In the genomic region with DNA sequence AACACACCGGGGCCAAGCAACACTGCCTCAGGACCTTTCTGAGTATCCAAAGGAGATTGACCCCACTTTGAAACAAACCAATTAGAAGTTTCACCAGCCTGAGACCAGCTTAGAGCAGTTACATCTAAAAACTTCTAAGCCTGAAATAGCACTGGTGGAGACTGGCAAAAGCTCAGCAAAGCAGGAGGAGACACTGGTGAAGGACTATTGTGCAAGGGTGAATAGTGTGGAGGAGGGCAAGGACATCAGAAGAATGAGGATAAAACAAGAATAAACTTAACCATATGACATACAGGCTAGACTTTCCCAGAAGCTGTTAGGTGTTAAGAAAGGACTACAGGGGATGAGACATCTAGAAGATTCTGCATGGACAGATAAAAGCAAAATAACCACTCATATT, we compare ENCODE assay signal across 17 cellular contexts.
DNase-seq lines count a peak whose midpoint lies in the region; ATAC-seq, FAIRE-seq and TF ChIP-seq lines count a peak whose summit lies in the region.
"Had no signal": no experiment of that assay in that cellular context is flagged by ENCODE, and none has a peak within 500 bp of the region (broad histone marks: within the 10 kb centered on the region; RNA-seq: fewer than 3 reads in every experiment).

No MANE protein-coding gene starts in this region.

- H3K4me3 ChIP-seq in KMS-11 (IDR thresholded peaks at IDR 0.05; ENCODE audit: insufficient read depth, low read depth, low read length) (no peak overlapping the region), choroid plexus epithelial cell (ENCODE audit: low read depth, low read length) (no peak overlapping the region), breast epithelium (no peak overlapping the region), HepG2 (replicated peaks in 1 of 3; ENCODE audit: insufficient read depth in 1 of 3, low read depth in 2 of 3, low read length in 3 of 3) (no peak overlapping the region)
- H3K4me3 ChIP-seq: HAP-1 had no signal

- no peak for TF ChIP-seq RAD21 in HepG2 (CRISPR knock-in tag; IDR thresholded peaks at IDR 0.05)

- ATAC-seq in memory B cell (ENCODE audit: low read depth) = no peak
- ATAC-seq in HepG2 = no peak

- DNase-seq in AML-193 (lab: John Stamatoyannopoulos, UW) (peak; percentile 21 to 22), choroid plexus epithelial cell (ENCODE audit: low read depth) (peak; percentile 54), memory B cell (ENCODE audit: low spot score in 2 of 2) (no peak), inferior parietal cortex (ENCODE audit: extremely low spot score) (no peak), frontal cortex (ENCODE audit: low spot score in 2 of 2) (no peak), breast epithelium (ENCODE audit: low spot score in 2 of 2) (no peak), HepG2 (ENCODE audit: low spot score) (no peak)
- DNase-seq: NCI-H2081 treated with DMSO at 0.1 percent for 48 hours; NCI-H526 treated with DMSO at 0.1 percent for 48 hours; stimulated activated CD4-positive, alpha-beta T cell treated with anti-CD3 and anti-CD28 coated beads, Interleukin-2, amount 100 ng/mL, for 24 hours; SW 1271 had no signal

- intact Hi-C loops in breast epithelium (cut with DNase I; ENCODE audit: low total_unique reads) = no loop called here
- intact Hi-C loops in HepG2 (cut with micrococcal nuclease; ENCODE audit: unreplicated experiment) = no loop called here

- no peaks in the 10 kb centered on the region for H3K27me3 ChIP-seq in KMS-11 (ENCODE audit: insufficient read depth, low read depth)
- no peaks in the 10 kb centered on the region for H3K27me3 ChIP-seq in breast epithelium
- no peaks in the 10 kb centered on the region for H3K27me3 ChIP-seq in HepG2 (ENCODE audit: control insufficient read depth in 1 of 2, insufficient read depth in 2 of 2, low read length in 2 of 2)

- TF ChIP-seq EP300 in HepG2 (IDR thresholded peaks at IDR 0.05; ENCODE audit: low read depth in 2 of 2, low read length in 2 of 2) (no peak), HepG2 (CRISPR knock-in tag; IDR thresholded peaks at IDR 0.05; ENCODE audit: borderline replicate concordance) (no peak)

- CTCF ChIA-PET in HepG2 (lab: Yijun Ruan, JAX; ENCODE audit: low intra/inter-chr PET ratio, low total read pairs) = no interaction called here

- H2AFZ ChIP-seq in KMS-11 (ENCODE audit: low read depth) (no peak overlapping the region), HepG2 (ENCODE audit: low read length) (no peak overlapping the region)

- H3K27me3 Mint-ChIP-seq in memory B cell = no peaks in the 10 kb centered on the region

- H3K4me1 ChIP-seq in KMS-11 (ENCODE audit: low read depth, poor library complexity, severe bottlenecking) (peaks cover 41% of the 10 kb centered on the region), breast epithelium (no peaks in the 10 kb centered on the region), HepG2 (ENCODE audit: insufficient read depth, low read length) (peaks cover 6% of the 10 kb centered on the region; the same call in 1 of the 2 replicates)
- H3K4me1 ChIP-seq: HAP-1 had no signal

- no TSS peak for BruUV-seq in HepG2 (replicated peaks; lab: Mats Ljungman, UMichigan)

- no peaks in the 10 kb centered on the region for H3K9me3 ChIP-seq in breast epithelium
- H3K9me3 ChIP-seq in HepG2 (ENCODE audit: low read length) = no peaks in the 10 kb centered on the region
- H3K9me3 ChIP-seq: HAP-1 had no signal

- POLR2A ChIA-PET in HepG2 (lab: Yijun Ruan, JAX) = no interaction called here

- H3K9ac ChIP-seq in KMS-11 (no peak overlapping the region), HepG2 (ENCODE audit: insufficient read depth, low read depth, low read length) (no peak overlapping the region)

- peaks cover 46% of the 10 kb centered on the region for H3K36me3 Mint-ChIP-seq in memory B cell

- no peak for TF ChIP-seq CTCF in KMS-11 (conservative IDR thresholded peaks at IDR 0.05; ENCODE audit: low read depth, low read length)
- no peak for TF ChIP-seq CTCF in choroid plexus epithelial cell (conservative IDR thresholded peaks at IDR 0.05; ENCODE audit: low read depth, low read length)
- no peak for TF ChIP-seq CTCF in breast epithelium (IDR thresholded peaks at IDR 0.05)
- no peak for TF ChIP-seq CTCF in HepG2 (CRISPR knock-in tag; IDR thresholded peaks at IDR 0.05)

- peak overlapping the region; percentile 50 for H3K4me2 ChIP-seq in KMS-11
- H3K4me2 ChIP-seq in HepG2 (ENCODE audit: low read depth, low read length) = no peak overlapping the region

- no peaks in the 10 kb centered on the region for H3K79me2 ChIP-seq in KMS-11 (ENCODE audit: insufficient read depth, low read depth)
- peaks cover 11% of the 10 kb centered on the region for H3K79me2 ChIP-seq in HepG2 (ENCODE audit: insufficient read depth, low read length)

- TF ChIP-seq POLR2A in breast epithelium (IDR thresholded peaks at IDR 0.05) = no peak
- TF ChIP-seq POLR2A in HepG2 (IDR thresholded peaks at IDR 0.05; ENCODE audit: insufficient read depth in 1 of 2, low read depth in 2 of 2, low read length in 2 of 2) = no peak

- in situ Hi-C loops in HepG2 (cut with HindIII; ENCODE audit: extremely low pct_ligation_motif_present, low pct_unique_long_range_greater_than_20kb) = no loop called here

- FAIRE-seq in frontal cortex (lab: Jason Lieb, UNC) (no peak), HepG2 (lab: Jason Lieb, UNC) (no peak)
- FAIRE-seq: endometrium, G401.6, RCC 7860 had no signal

- H3K9me3 Mint-ChIP-seq in memory B cell = no peaks in the 10 kb centered on the region
- H3K9me3 Mint-ChIP-seq: neural crest cell had no signal

- H3K4me3 Mint-ChIP-seq in memory B cell = no peak overlapping the region
- H3K4me3 Mint-ChIP-seq: neural crest cell had no signal

- 100% methylated on average over 1 of the region's 1 CpG for WGBS in HepG2 (ENCODE audit: low lambda C conversion rate)

- 0 out of 2 replicates have a peak overlapping the region, but pooled peaks have one; percentile 8 for H3K27ac ChIP-seq in KMS-11
- H3K27ac ChIP-seq in breast epithelium = no peak overlapping the region
- no peak overlapping the region for H3K27ac ChIP-seq in HepG2 (ENCODE audit: extremely low read length, insufficient read depth, low read length)

- H3K36me3 ChIP-seq in KMS-11 (ENCODE audit: insufficient read depth) = no peaks in the 10 kb centered on the region
- no peaks in the 10 kb centered on the region for H3K36me3 ChIP-seq in breast epithelium
- peaks cover 13 to 41% of the 10 kb centered on the region in 2 experiments for H3K36me3 ChIP-seq in HepG2 (replicated peaks in 1 of 2; ENCODE audit: control insufficient read depth in 1 of 2, insufficient read depth in 2 of 2, low read length in 2 of 2)
- H3K36me3 ChIP-seq: HAP-1 had no signal

- H3K27ac Mint-ChIP-seq in memory B cell = peak overlapping the region; percentile 88

- H4K20me1 ChIP-seq in KMS-11 (ENCODE audit: insufficient read depth) (no peaks in the 10 kb centered on the region), HepG2 (ENCODE audit: insufficient read depth, low read length) (no peaks in the 10 kb centered on the region; the same call in 1 of the 2 replicates)

- H3K4me1 Mint-ChIP-seq in memory B cell = peaks cover 21% of the 10 kb centered on the region

TF ChIP-seq in HepG2, 621 proteins besides CTCF, POLR2A, EP300 and RAD21:
- TF ChIP-seq, protein P1, sequence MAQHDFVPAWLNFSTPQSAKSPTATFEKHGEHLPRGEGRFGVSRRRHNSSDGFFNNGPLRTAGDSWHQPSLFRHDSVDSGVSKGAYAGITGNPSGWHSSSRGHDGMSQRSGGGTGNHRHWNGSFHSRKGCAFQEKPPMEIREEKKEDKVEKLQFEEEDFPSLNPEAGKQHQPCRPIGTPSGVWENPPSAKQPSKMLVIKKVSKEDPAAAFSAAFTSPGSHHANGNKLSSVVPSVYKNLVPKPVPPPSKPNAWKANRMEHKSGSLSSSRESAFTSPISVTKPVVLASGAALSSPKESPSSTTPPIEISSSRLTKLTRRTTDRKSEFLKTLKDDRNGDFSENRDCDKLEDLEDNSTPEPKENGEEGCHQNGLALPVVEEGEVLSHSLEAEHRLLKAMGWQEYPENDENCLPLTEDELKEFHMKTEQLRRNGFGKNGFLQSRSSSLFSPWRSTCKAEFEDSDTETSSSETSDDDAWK (CRISPR knock-in tag; IDR thresholded peaks at IDR 0.05) = no peak
- no peak for TF ChIP-seq RARG (CRISPR knock-in tag; IDR thresholded peaks at IDR 0.05; ENCODE audit: low read depth)
- no peak for TF ChIP-seq TCF7L2 (IDR thresholded peaks at IDR 0.05; ENCODE audit: low read depth, low read length)
- TF ChIP-seq FOXJ3 (CRISPR knock-in tag; IDR thresholded peaks at IDR 0.05; ENCODE audit: borderline replicate concordance) = no peak
- no peak for TF ChIP-seq ZNF496 (CRISPR knock-in tag; IDR thresholded peaks at IDR 0.05; ENCODE audit: insufficient replicate concordance)

Comparison
In these comparisons a context has a peak if more than half of its experiments do, and no peak if none do; other contexts are left out.
1. DNase-seq: peak in AML-193 (2 of 2) and choroid plexus epithelial cell (single experiment); none in memory B cell (0 of 2), inferior parietal cortex (single experiment), frontal cortex (0 of 2), breast epithelium (0 of 2) and HepG2 (single experiment).